9 cellular contexts compared by ENCODE assay signal in the genomic region with DNA sequence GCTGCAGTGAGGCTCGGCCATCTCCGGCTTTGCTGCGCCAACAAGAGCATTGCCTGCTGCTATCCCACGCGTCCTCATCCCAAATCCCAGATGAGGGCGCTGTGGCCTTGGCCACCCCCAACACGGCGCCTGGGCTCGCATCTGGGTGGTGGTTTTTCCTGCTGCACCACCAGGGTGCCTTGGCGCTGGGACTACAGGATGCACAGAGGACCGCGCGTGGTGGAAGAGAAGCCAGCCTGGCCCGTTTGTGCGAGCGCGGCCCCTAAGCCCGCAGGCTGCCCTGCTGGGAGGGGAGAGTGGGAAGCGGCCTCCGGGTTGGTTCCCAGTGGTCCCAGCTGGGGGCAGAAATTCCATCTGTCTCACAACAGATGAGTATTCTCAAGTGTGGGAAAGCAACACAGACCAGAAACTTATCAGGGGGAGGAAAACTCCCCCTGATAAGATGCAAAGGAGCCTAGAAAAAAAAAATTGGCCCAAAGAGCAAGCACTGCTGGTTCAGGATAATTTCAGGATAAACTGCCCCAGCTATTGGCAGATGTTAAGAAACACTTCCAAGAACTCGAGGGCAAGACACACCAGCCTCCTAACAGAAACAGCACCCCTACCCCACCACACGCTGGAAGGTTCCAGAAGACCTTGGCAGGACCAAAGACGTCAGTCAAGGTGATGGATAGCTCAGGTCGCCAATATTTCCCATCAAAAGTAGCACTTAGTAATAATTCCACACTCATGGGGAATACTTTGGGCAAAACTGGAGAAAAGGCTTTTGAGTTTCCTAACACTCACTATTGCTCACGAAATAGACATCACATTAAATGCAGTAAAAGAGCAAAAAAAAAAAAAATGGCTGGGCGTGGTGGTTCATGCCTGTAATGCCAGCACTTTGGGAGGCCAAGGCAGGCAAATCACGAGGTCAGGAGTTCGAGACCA.
DNase-seq lines count a peak whose midpoint lies in the region; ATAC-seq, FAIRE-seq and TF ChIP-seq lines count a peak whose summit lies in the region.
"Had no signal": no experiment of that assay in that cellular context is flagged by ENCODE, and none has a peak within 500 bp of the region (broad histone marks: within the 10 kb centered on the region; RNA-seq: fewer than 3 reads in every experiment).

No MANE protein-coding gene starts in this region.

- WGBS in lung, 2 donors = 29 to 31% methylated on average over 28 of the region's 28 CpGs

- no peaks in the 10 kb centered on the region for H3K9me1 ChIP-seq in endothelial cell of umbilical vein (replicated peaks; ENCODE audit: control insufficient read depth, extremely low read depth, insufficient read depth, low read length)

- TF ChIP-seq CTCF in endothelial cell of umbilical vein (IDR thresholded peaks at IDR 0.05; ENCODE audit: extremely low read depth in 1 of 2, insufficient read depth in 1 of 2, low read depth in 1 of 2, low read length in 2 of 2) (peak; percentile 68 to 83), lung (IDR thresholded peaks at IDR 0.05; ENCODE audit: control extremely low read depth, extremely low read depth) (peak; percentile 55), uterus (IDR thresholded peaks at IDR 0.05) (peak; percentile 75 to 88 (median 80))

- H4K20me1 ChIP-seq in endothelial cell of umbilical vein (replicated peaks; ENCODE audit: control insufficient read depth, extremely low read depth, insufficient read depth, low read length) = no peaks in the 10 kb centered on the region

- ATAC-seq in lung (ENCODE audit: insufficient read depth, low FRiP score) = peak; percentile 57
- ATAC-seq in GM19324 (IDR thresholded peaks at IDR 0.05; ENCODE audit: low FRiP score, unreplicated experiment) = no peak
- no peak for ATAC-seq in HG03097 (IDR thresholded peaks at IDR 0.05; ENCODE audit: low FRiP score, unreplicated experiment)
- ATAC-seq: naive thymus-derived CD4-positive, alpha-beta T cell had no signal

- H3K79me2 ChIP-seq in endothelial cell of umbilical vein (ENCODE audit: control insufficient read depth, insufficient read depth, low read length) = no peaks in the 10 kb centered on the region

- intact Hi-C loops in endothelial cell of umbilical vein (cut with micrococcal nuclease) = loop anchor here (1.0 to 5.0 kb wide), 8 partner anchors 13 to 225 kb away; no protein-coding TSS in a partner anchor
- intact Hi-C loops in uterus (cut with DNase I; ENCODE audit: low total_unique reads) = loop anchor here (10.0 kb wide), 1 partner anchor 153 kb away; the partner anchor contains the start of gene PXDN

- no peaks in the 10 kb centered on the region for H3K27me3 ChIP-seq in endothelial cell of umbilical vein (ENCODE audit: control insufficient read depth in 2 of 2, insufficient read depth in 2 of 2, low read length in 2 of 2)
- no peaks in the 10 kb centered on the region for H3K27me3 ChIP-seq in lung (ENCODE audit: control insufficient read depth, insufficient read depth)
- no peaks in the 10 kb centered on the region for H3K27me3 ChIP-seq in uterus

- H3K9me3 ChIP-seq in endothelial cell of umbilical vein (replicated peaks; ENCODE audit: control insufficient read depth, insufficient read depth, low read length) (no peaks in the 10 kb centered on the region), lung (ENCODE audit: control insufficient read depth in 2 of 2, insufficient read depth in 1 of 2, low read length in 1 of 2) (peaks cover 0 to 8% of the 10 kb centered on the region in 2 donors), uterus (no peaks in the 10 kb centered on the region)

- no peak overlapping the region for H3K27ac ChIP-seq in endothelial cell of umbilical vein (ENCODE audit: insufficient read depth, low read depth, low read length)
- peak overlapping the region; percentile 12 to 31 for H3K27ac ChIP-seq in lung (ENCODE audit: low read depth in 1 of 2, low read length in 1 of 2)
- peak overlapping the region; percentile 52 to 68 for H3K27ac ChIP-seq in uterus

- no peaks in the 10 kb centered on the region for H3K36me3 ChIP-seq in endothelial cell of umbilical vein (ENCODE audit: control insufficient read depth in 2 of 2, extremely low read depth in 1 of 2, insufficient read depth in 2 of 2, low read length in 2 of 2)
- no peaks in the 10 kb centered on the region for H3K36me3 ChIP-seq in lung (ENCODE audit: control insufficient read depth in 2 of 2, insufficient read depth in 2 of 2, low read length in 2 of 2)
- H3K36me3 ChIP-seq in uterus = no peaks in the 10 kb centered on the region

- no TSS peak for BruUV-seq in endothelial cell of umbilical vein (replicated peaks; lab: Mats Ljungman, UMichigan)

- dilution Hi-C loops in endothelial cell of umbilical vein (cut with MboI; ENCODE audit: extremely low pct_ligation_motif_present, low sequenced_read_pairs) = no loop called here

- H3K9ac ChIP-seq in endothelial cell of umbilical vein (replicated peaks; ENCODE audit: extremely low read depth, insufficient read depth, low read length) = no peak overlapping the region

- FAIRE-seq in endothelial cell of umbilical vein (lab: Jason Lieb, UNC) = peak; percentile 66

- POLR2A ChIA-PET in endothelial cell of umbilical vein (lab: Charles Lee) = interaction anchor here (0.7 kb wide), 1 partner anchor 33 kb away, joined by 6 read pairs; no protein-coding TSS in a partner anchor

- CTCF ChIA-PET in endothelial cell of umbilical vein (lab: Charles Lee) = interaction anchor here (0.6 to 6.5 kb wide), 21 partner anchors 9 to 225 kb away, joined by 3 to 137 read pairs (median 4); no protein-coding TSS in a partner anchor

- TF ChIP-seq POLR2A in endothelial cell of umbilical vein (IDR thresholded peaks at IDR 0.05; ENCODE audit: low read depth, low read length) (no peak), uterus (IDR thresholded peaks at IDR 0.05) (no peak)

- no peak overlapping the region for H2AFZ ChIP-seq in endothelial cell of umbilical vein (ENCODE audit: low read depth, low read length)

- DNase-seq in NCI-H748 (lab: John Stamatoyannopoulos, UW; ENCODE audit: unreplicated experiment) = peak; percentile 22
- no peak for DNase-seq in NCI-H748 treated with DMSO at 0.1 percent for 48 hours (lab: John Stamatoyannopoulos, UW)
- peak; percentile 79 for DNase-seq in endothelial cell of umbilical vein (ENCODE audit: low read depth, low spot score)
- peak; percentile 68 for DNase-seq in lung (ENCODE audit: low spot score)
- peak; percentile 79 to 85 for DNase-seq in uterus
- DNase-seq in CD1c-positive myeloid dendritic cell (ENCODE audit: extremely low spot score) = no peak

- no peak overlapping the region for H3K4me3 ChIP-seq in endothelial cell of umbilical vein (replicated peaks in 1 of 3; ENCODE audit: insufficient read depth in 1 of 3, low read depth in 1 of 3, low read length in 3 of 3)
- H3K4me3 ChIP-seq in lung = no peak overlapping the region
- H3K4me3 ChIP-seq in uterus = peak overlapping the region in 1 of 2 donors; percentile 7

- no peak overlapping the region for H3K4me2 ChIP-seq in endothelial cell of umbilical vein (ENCODE audit: insufficient read depth, low read length)

- H3K4me1 ChIP-seq in endothelial cell of umbilical vein (ENCODE audit: control insufficient read depth, extremely low read depth, insufficient read depth, low read length) (peaks cover 12% of the 10 kb centered on the region), lung (ENCODE audit: control insufficient read depth in 2 of 2, insufficient read depth in 2 of 2, low read length in 2 of 2) (peaks cover 0 to 17% of the 10 kb centered on the region in 2 donors), uterus (no peaks in the 10 kb centered on the region)

TF ChIP-seq in endothelial cell of umbilical vein, 7 proteins besides CTCF, POLR2A, EP300 and RAD21:
- no peak for TF ChIP-seq FOS (IDR thresholded peaks at IDR 0.05; ENCODE audit: borderline replicate concordance, insufficient read depth, low read length)
- peak; percentile 51 for TF ChIP-seq MAX (IDR thresholded peaks at IDR 0.05; ENCODE audit: insufficient read depth, insufficient read length)
- TF ChIP-seq POLR2AphosphoS5 (IDR thresholded peaks at IDR 0.05; ENCODE audit: insufficient read depth, low read depth, low read length) = peak; percentile 25
- no peak for TF ChIP-seq JUN (IDR thresholded peaks at IDR 0.05; ENCODE audit: borderline replicate concordance, insufficient read depth, insufficient read length, low read depth)
- TF ChIP-seq MYC (IDR thresholded peaks at IDR 0.05; ENCODE audit: low read depth, low read length) = no peak
- TF ChIP-seq EZH2 (IDR thresholded peaks at IDR 0.05; ENCODE audit: borderline replicate concordance, low read depth, low read length, severe bottlenecking) = no peak
- TF ChIP-seq GATA2 (IDR thresholded peaks at IDR 0.05; ENCODE audit: insufficient read depth, insufficient read length, low read depth, low read length) = no peak

Comparison
In these comparisons a context has a peak if more than half of its experiments do, and no peak if none do; other contexts are left out.
1. DNase-seq: peak in NCI-H748 (single experiment), endothelial cell of umbilical vein (single experiment), lung (single experiment) and uterus (2 of 2); none in NCI-H748 treated with DMSO at 0.1 percent for 48 hours (single experiment) and CD1c-positive myeloid dendritic cell (single experiment).
2. Peak in every context shown above with its lines, with median percentiles within 50 percentile points of each other: CTCF ChIP-seq.